ENCODE assay signal across 8 cellular contexts in the genomic region with DNA sequence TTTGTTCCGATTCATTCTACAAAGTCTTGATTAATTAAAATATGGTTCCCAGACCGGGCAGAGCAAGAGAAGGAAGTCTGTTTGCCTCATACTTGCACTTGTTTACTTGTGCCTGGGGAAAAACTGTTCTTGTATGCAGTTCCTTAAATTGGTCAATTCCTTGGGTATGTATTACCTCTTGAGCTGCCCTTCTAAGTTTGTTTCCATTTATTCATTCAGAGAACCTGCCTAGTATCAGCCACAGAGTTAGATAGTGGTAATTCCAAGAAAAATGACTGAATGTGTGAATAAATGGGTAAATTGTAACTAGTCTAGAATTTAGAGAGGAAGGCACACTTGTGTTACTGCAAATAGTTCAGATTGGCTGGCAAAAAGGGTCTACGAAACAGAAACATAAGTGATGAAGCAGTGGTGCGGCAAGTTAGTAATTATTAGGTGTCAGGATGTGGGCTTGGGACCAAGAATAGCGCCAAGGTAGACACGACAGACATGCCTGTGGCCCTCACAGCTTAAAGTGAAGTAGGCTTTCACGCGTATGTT. TPM values are rescaled to one million over a fixed set of nuclear protein-coding genes. Genes with fewer than 3 reads are reported as not detected.
DNase-seq lines count a peak whose midpoint lies in the region; ATAC-seq and TF ChIP-seq lines count a peak whose summit lies in the region.

No MANE protein-coding gene starts in this region.

- H3K9me3 ChIP-seq in suprapubic skin = no peaks in the 10 kb centered on the region

- H3K4me3 ChIP-seq in GM12865 (ENCODE audit: low read depth, low read length) = peak overlapping the region; percentile 58
- H3K4me3 ChIP-seq in HL-60 (replicated peaks; ENCODE audit: insufficient read depth, low read length) = peak overlapping the region; percentile 68
- H3K4me3 ChIP-seq in suprapubic skin = peak overlapping the region; percentile 63

- H3K27ac ChIP-seq in HL-60 (replicated peaks) (peak overlapping the region; percentile 76), suprapubic skin (no peak overlapping the region)

- H3K27me3 ChIP-seq in HL-60 (ENCODE audit: insufficient read depth, poor library complexity, severe bottlenecking) (no peaks in the 10 kb centered on the region), suprapubic skin (peaks cover 11% of the 10 kb centered on the region)

- WGBS in suprapubic skin = 61% methylated on average over 8 of the region's 8 CpGs

- H3K27me3 Mint-ChIP-seq in activated naive CD4-positive, alpha-beta T cell treated with anti-CD3 and anti-CD28 coated beads, Interleukin-2, amount 50 U/mL, for 24 hours = peaks cover 46% of the 10 kb centered on the region

- no peaks in the 10 kb centered on the region for H3K36me3 ChIP-seq in suprapubic skin

- TF ChIP-seq CTCF in GM12865 (IDR thresholded peaks at IDR 0.05; ENCODE audit: insufficient read depth, low read depth, low read length, missing control alignments) = no peak
- TF ChIP-seq CTCF in HL-60 (IDR thresholded peaks at IDR 0.05; ENCODE audit: insufficient read depth, low read length) = no peak
- TF ChIP-seq CTCF in suprapubic skin (IDR thresholded peaks at IDR 0.05) = no peak

- H3K27ac Mint-ChIP-seq in activated naive CD4-positive, alpha-beta T cell treated with anti-CD3 and anti-CD28 coated beads, Interleukin-2, amount 50 U/mL, for 24 hours = no peak overlapping the region

- DNase-seq in GM12865 (ENCODE audit: low read depth) = peak; percentile 85
- peak in 1 of 2 experiments; percentile 58 for DNase-seq in HL-60 (ENCODE audit: low read depth in 1 of 2, low spot score in 1 of 2)
- DNase-seq in kidney tubule cell (ENCODE audit: low spot score) = peak; percentile 34
- no peak for DNase-seq in suprapubic skin (ENCODE audit: low spot score in 2 of 2)
- no peak for DNase-seq in OCI-M2 (lab: John Stamatoyannopoulos, UW; ENCODE audit: unreplicated experiment)
- DNase-seq in SW 1271 (lab: John Stamatoyannopoulos, UW) = no peak

- TF ChIP-seq POLR2A in suprapubic skin (IDR thresholded peaks at IDR 0.05) = no peak

- peaks cover 23% of the 10 kb centered on the region for H3K4me1 ChIP-seq in suprapubic skin

- peaks cover 22% of the 10 kb centered on the region for H3K4me1 Mint-ChIP-seq in activated naive CD4-positive, alpha-beta T cell treated with anti-CD3 and anti-CD28 coated beads, Interleukin-2, amount 50 U/mL, for 24 hours

- peaks cover 2% of the 10 kb centered on the region for H3K36me3 Mint-ChIP-seq in activated naive CD4-positive, alpha-beta T cell treated with anti-CD3 and anti-CD28 coated beads, Interleukin-2, amount 50 U/mL, for 24 hours

- peak overlapping the region; percentile 83 for H3K4me3 Mint-ChIP-seq in activated naive CD4-positive, alpha-beta T cell treated with anti-CD3 and anti-CD28 coated beads, Interleukin-2, amount 50 U/mL, for 24 hours

- TF ChIP-seq EP300 in suprapubic skin (IDR thresholded peaks at IDR 0.05) = no peak

- peaks cover 4% of the 10 kb centered on the region for H3K9me3 Mint-ChIP-seq in activated naive CD4-positive, alpha-beta T cell treated with anti-CD3 and anti-CD28 coated beads, Interleukin-2, amount 50 U/mL, for 24 hours

- ATAC-seq in GM21423 (IDR thresholded peaks at IDR 0.05; ENCODE audit: unreplicated experiment) = peak; percentile 71

RNA-seq across cellular contexts. Expression of gene MAK, which starts 0.5 kb away (rescaled TPM):
- total RNA-seq in suprapubic skin = under 1 TPM in 2 of 4 donors, not detected in 2; 0.26 to 0.49 TPM

RNA-seq across cellular contexts. Expression of gene GCM2, which starts 43.0 kb away (rescaled TPM):
- not detected for total RNA-seq in suprapubic skin

RNA-seq across cellular contexts. Expression of gene SYCP2L, which starts 48.0 kb away (rescaled TPM):
- total RNA-seq in suprapubic skin = 1 to 10 TPM in 1 of 4 donors, under 1 TPM in 2, not detected in 1; 0.44 to 5.2 (median 0.49) TPM

Comparison
In these comparisons a context has a peak if more than half of its experiments do, and no peak if none do; other contexts are left out.
1. DNase-seq: peak in GM12865 (single experiment) and kidney tubule cell (single experiment); none in suprapubic skin (0 of 2), OCI-M2 (single experiment) and SW 1271 (0 of 2).
2. Peak in every context shown above with its lines, with median percentiles within 50 percentile points of each other: H3K4me3 ChIP-seq.